In the genomic region with DNA sequence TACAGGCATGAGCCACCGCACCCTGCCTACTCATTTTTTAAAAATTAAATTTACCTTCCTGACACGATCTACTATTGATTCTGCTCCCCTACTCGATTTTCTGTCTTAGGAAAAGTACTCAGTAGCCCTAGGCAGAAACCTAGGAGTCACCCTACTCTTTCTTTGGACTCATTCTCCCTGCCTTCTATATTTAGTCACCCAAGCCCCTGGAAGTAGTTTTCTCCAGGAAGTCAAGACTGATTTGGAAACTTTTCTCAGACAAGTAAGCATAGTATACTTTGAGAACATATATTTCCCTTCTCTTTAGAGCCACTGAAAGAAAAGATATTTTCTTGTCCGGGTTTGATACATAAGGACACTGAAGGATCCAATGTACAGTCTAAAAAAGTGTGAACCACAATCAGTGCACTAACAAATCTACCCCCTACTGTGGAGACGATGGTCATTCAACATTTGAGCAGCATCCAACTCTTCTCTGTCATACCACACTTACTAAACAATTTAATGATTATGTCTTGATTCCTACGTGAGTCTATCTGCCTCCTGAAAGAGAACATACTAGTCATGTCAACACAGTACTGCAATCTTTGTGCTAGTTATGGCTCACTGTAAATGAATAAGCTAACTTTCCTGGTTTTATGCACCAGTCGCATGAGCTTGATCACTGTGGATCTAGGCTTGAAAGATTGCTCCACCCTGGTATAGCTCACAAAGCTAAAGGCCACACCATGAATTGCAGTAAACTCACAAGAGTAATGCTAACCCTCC, we compare ENCODE assay signal across 13 cellular contexts. TPM values are rescaled to one million over a fixed set of nuclear protein-coding genes. Genes with fewer than 3 reads are reported as not detected.
A peak's percentile ranks its signal among the peaks of the same experiment; 100 is the strongest.
DNase-seq lines count a peak whose midpoint lies in the region; ATAC-seq lines count a peak whose summit lies in the region.
"Had no signal": no experiment of that assay in that cellular context is flagged by ENCODE, and none has a peak within 500 bp of the region (broad histone marks: within the 10 kb centered on the region; RNA-seq: fewer than 3 reads in every experiment).

No MANE protein-coding gene starts in this region.

- peaks cover 7% of the 10 kb centered on the region for H3K36me3 Mint-ChIP-seq in activated naive CD4-positive, alpha-beta T cell treated with anti-CD3 and anti-CD28 coated beads, Interleukin-2, amount 50 U/mL, for 24 hours
- peaks cover 18% of the 10 kb centered on the region for H3K36me3 Mint-ChIP-seq in activated naive CD4-positive, alpha-beta T cell treated with anti-CD3 and anti-CD28 coated beads for 36 hours (ENCODE audit: low read depth)
- peaks cover 27% of the 10 kb centered on the region for H3K36me3 Mint-ChIP-seq in T-cell
- H3K36me3 Mint-ChIP-seq in stimulated activated effector memory CD8-positive, alpha-beta T cell treated with anti-CD3 and anti-CD28 coated beads, Interleukin-12 subunit alpha, Interleukin-12 subunit beta, amount 100 ng/mL, for 72 hours: peaks cover 87% of the 10 kb centered on the region

- no peaks in the 10 kb centered on the region for H3K27me3 Mint-ChIP-seq in activated naive CD4-positive, alpha-beta T cell treated with anti-CD3 and anti-CD28 coated beads, Interleukin-2, amount 50 U/mL, for 24 hours
- H3K27me3 Mint-ChIP-seq in activated naive CD4-positive, alpha-beta T cell treated with anti-CD3 and anti-CD28 coated beads for 36 hours (ENCODE audit: low read depth): no peaks in the 10 kb centered on the region
- H3K27me3 Mint-ChIP-seq in T-cell: no peaks in the 10 kb centered on the region

- CTCF ChIA-PET in activated naive CD4-positive, alpha-beta T cell treated with anti-CD3 and anti-CD28 coated beads for 36 hours (lab: Charles Lee): no interaction called here
- CTCF ChIA-PET in T-cell (lab: Charles Lee): interaction anchor here in 1 of 2 donors (0.6 kb wide), 1 partner anchor 16 kb away, joined by 3 read pairs; no protein-coding TSS in a partner anchor

- intact Hi-C loops in activated naive CD4-positive, alpha-beta T cell treated with anti-CD3 and anti-CD28 coated beads for 36 hours (cut with micrococcal nuclease): no loop called here

- no peak for ATAC-seq in T-cell (replicated peaks in 1 of 4)
- peak; percentile 1 for ATAC-seq in stimulated activated effector memory CD8-positive, alpha-beta T cell treated with anti-CD3 and anti-CD28 coated beads, Interleukin-12 subunit alpha, Interleukin-12 subunit beta, amount 100 ng/mL, for 72 hours
- ATAC-seq: lower lobe of right lung, pancreas had no signal

- POLR2A ChIA-PET in T-cell (lab: Charles Lee): interaction anchor here (0.6 to 0.9 kb wide), 2 partner anchors 13 to 18 kb away, joined by 3 read pairs; no protein-coding TSS in a partner anchor

- no peaks in the 10 kb centered on the region for H3K9me3 Mint-ChIP-seq in activated naive CD4-positive, alpha-beta T cell treated with anti-CD3 and anti-CD28 coated beads, Interleukin-2, amount 50 U/mL, for 24 hours
- peaks cover 2% of the 10 kb centered on the region for H3K9me3 Mint-ChIP-seq in activated naive CD4-positive, alpha-beta T cell treated with anti-CD3 and anti-CD28 coated beads for 36 hours
- no peaks in the 10 kb centered on the region for H3K9me3 Mint-ChIP-seq in T-cell
- H3K9me3 Mint-ChIP-seq in stimulated activated effector memory CD8-positive, alpha-beta T cell treated with anti-CD3 and anti-CD28 coated beads, Interleukin-12 subunit alpha, Interleukin-12 subunit beta, amount 100 ng/mL, for 72 hours: no peaks in the 10 kb centered on the region

- peak overlapping the region; percentile 76 for H3K27ac Mint-ChIP-seq in activated naive CD4-positive, alpha-beta T cell treated with anti-CD3 and anti-CD28 coated beads, Interleukin-2, amount 50 U/mL, for 24 hours
- H3K27ac Mint-ChIP-seq in activated naive CD4-positive, alpha-beta T cell treated with anti-CD3 and anti-CD28 coated beads for 36 hours: no peak overlapping the region
- peak overlapping the region; percentile 29 to 33 for H3K27ac Mint-ChIP-seq in T-cell
- H3K27ac Mint-ChIP-seq in stimulated activated effector memory CD8-positive, alpha-beta T cell treated with anti-CD3 and anti-CD28 coated beads, Interleukin-12 subunit alpha, Interleukin-12 subunit beta, amount 100 ng/mL, for 72 hours: peak overlapping the region; percentile 6

- H3K4me1 Mint-ChIP-seq in activated naive CD4-positive, alpha-beta T cell treated with anti-CD3 and anti-CD28 coated beads, Interleukin-2, amount 50 U/mL, for 24 hours: peaks cover 93% of the 10 kb centered on the region
- H3K4me1 Mint-ChIP-seq in activated naive CD4-positive, alpha-beta T cell treated with anti-CD3 and anti-CD28 coated beads for 36 hours (ENCODE audit: low read depth): peaks cover 79% of the 10 kb centered on the region
- H3K4me1 Mint-ChIP-seq in T-cell: peaks cover 83 to 87% (median 87%) of the 10 kb centered on the region in 3 donors
- peaks cover 91% of the 10 kb centered on the region for H3K4me1 Mint-ChIP-seq in stimulated activated effector memory CD8-positive, alpha-beta T cell treated with anti-CD3 and anti-CD28 coated beads, Interleukin-12 subunit alpha, Interleukin-12 subunit beta, amount 100 ng/mL, for 72 hours

- peak overlapping the region; percentile 43 for H3K4me3 Mint-ChIP-seq in activated naive CD4-positive, alpha-beta T cell treated with anti-CD3 and anti-CD28 coated beads, Interleukin-2, amount 50 U/mL, for 24 hours
- H3K4me3 Mint-ChIP-seq in activated naive CD4-positive, alpha-beta T cell treated with anti-CD3 and anti-CD28 coated beads for 36 hours: no peak overlapping the region
- H3K4me3 Mint-ChIP-seq in T-cell: no peak overlapping the region
- no peak overlapping the region for H3K4me3 Mint-ChIP-seq in stimulated activated effector memory CD8-positive, alpha-beta T cell treated with anti-CD3 and anti-CD28 coated beads, Interleukin-12 subunit alpha, Interleukin-12 subunit beta, amount 100 ng/mL, for 72 hours

- no peak for DNase-seq in activated naive CD4-positive, alpha-beta T cell treated with anti-CD3 and anti-CD28 coated beads for 36 hours
- no peak for DNase-seq in T-cell
- DNase-seq in fibroblast of peridontal ligament (ENCODE audit: extremely low read depth): peak; percentile 43
- no peak for DNase-seq in stimulated activated effector memory CD8-positive, alpha-beta T cell treated with anti-CD3 and anti-CD28 coated beads, Interleukin-12 subunit alpha, Interleukin-12 subunit beta, amount 100 ng/mL, for 72 hours (ENCODE audit: low spot score in 2 of 2)
- DNase-seq in stimulated activated CD4-positive, alpha-beta T cell treated with anti-CD3 and anti-CD28 coated beads, Interleukin-2, amount 100 ng/mL, for 48 hours: no peak
- no peak for DNase-seq in stimulated activated CD4-positive, alpha-beta T cell treated with anti-CD3 and anti-CD28 coated beads, Interleukin-2, amount 100 ng/mL, for 24 hours
- no peak for DNase-seq in NCI-H128 (lab: John Stamatoyannopoulos, UW; ENCODE audit: unreplicated experiment)
- DNase-seq: lower lobe of right lung, MM.1S, NCI-H2107, NCI-H748 treated with DMSO at 0.1 percent for 48 hours, pancreas had no signal

RNA-seq across cellular contexts. Expression of gene YWHAQ, which starts 19.8 kb away (rescaled TPM):
- 100 to 1,000 TPM; 248 to 261 TPM for total RNA-seq in activated naive CD4-positive, alpha-beta T cell treated with anti-CD3 and anti-CD28 coated beads for 36 hours
- 100 to 1,000 TPM; 104 to 141 (median 139) TPM for total RNA-seq in T-cell

RNA-seq across cellular contexts. Expression of gene ADAM17, which starts 55.3 kb away (rescaled TPM):
- 10 to 100 TPM; 10.5 to 11.0 TPM for total RNA-seq in activated naive CD4-positive, alpha-beta T cell treated with anti-CD3 and anti-CD28 coated beads for 36 hours
- total RNA-seq in T-cell: 10 to 100 TPM; 26.5 to 34.5 (median 29.5) TPM
